In the genomic region with DNA sequence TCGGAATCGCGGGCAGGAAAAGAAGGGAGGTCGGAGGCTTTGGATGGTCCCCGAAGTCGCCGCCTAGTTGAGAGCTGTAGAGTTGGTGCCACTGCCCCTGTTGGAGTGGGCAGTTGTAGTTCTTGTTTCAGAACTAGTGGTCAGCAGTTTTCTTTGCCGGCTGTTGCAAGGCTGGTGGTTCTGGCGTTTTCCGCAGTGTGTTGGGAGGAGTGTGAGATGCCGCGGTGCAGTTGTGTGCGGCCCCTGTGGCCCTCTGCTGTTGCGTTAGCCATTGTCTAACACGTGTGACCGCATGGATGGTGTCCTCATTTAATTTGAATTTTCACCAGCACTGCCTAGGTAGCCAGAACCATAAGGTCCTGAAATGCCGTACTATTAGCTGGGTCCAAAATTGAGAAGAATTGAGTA, we compare ENCODE assay signal across 8 cellular contexts. TPM values are rescaled to one million over a fixed set of nuclear protein-coding genes. Genes with fewer than 3 reads are reported as not detected.
A peak's percentile ranks its signal among the peaks of the same experiment; 100 is the strongest.
DNase-seq lines count a peak whose midpoint lies in the region; ATAC-seq and TF ChIP-seq lines count a peak whose summit lies in the region.

No MANE protein-coding gene starts in this region.

- TF ChIP-seq POLR2A in adrenal gland (IDR thresholded peaks at IDR 0.05) (peak in 1 of 2 donors; percentile 10), stomach (IDR thresholded peaks at IDR 0.05) (no peak)

- TF ChIP-seq CTCF in adrenal gland (IDR thresholded peaks at IDR 0.05) (no peak), stomach (IDR thresholded peaks at IDR 0.05) (no peak)

- H3K4me1 ChIP-seq in adrenal gland (replicated peaks in 1 of 2) (peaks cover 53 to 60% of the 10 kb centered on the region in 2 donors), stomach (peaks cover 56 to 69% (median 66%) of the 10 kb centered on the region in 4 donors)

- intact Hi-C loops in adrenal gland (cut with DNase I) (loop anchor here in 1 of 2 donors (10.0 kb wide), 1 partner anchor 349 kb away; a partner anchor contains a TSS), stomach (cut with DNase I; ENCODE audit: low total_unique reads) (no loop called here)

- H3K36me3 Mint-ChIP-seq in activated CD8-positive, alpha-beta memory T cell treated with anti-CD3 and anti-CD28 coated beads, Interleukin-2, amount 10 ng/mL, durations not matched to agents 7 days and 5 days: peaks cover 38% of the 10 kb centered on the region

- H3K27me3 ChIP-seq in adrenal gland: no peaks in the 10 kb centered on the region
- H3K27me3 ChIP-seq in stomach: no peaks in the 10 kb centered on the region

- peak overlapping the region; percentile 99 for H3K4me3 Mint-ChIP-seq in activated CD8-positive, alpha-beta memory T cell treated with anti-CD3 and anti-CD28 coated beads, Interleukin-2, amount 10 ng/mL, durations not matched to agents 7 days and 5 days

- TF ChIP-seq EP300 in stomach (IDR thresholded peaks at IDR 0.05): no peak

- WGBS in adrenal gland, 4 donors: 0 to 1% (median 1%) methylated on average over 11 to 17 of the region's 17 CpGs
- 1 to 4% (median 3%) methylated on average over 7 to 17 of the region's 17 CpGs for WGBS in stomach, 5 donors

- H3K4me1 Mint-ChIP-seq in activated CD8-positive, alpha-beta memory T cell treated with anti-CD3 and anti-CD28 coated beads, Interleukin-2, amount 10 ng/mL, durations not matched to agents 7 days and 5 days: peaks cover 55% of the 10 kb centered on the region

- CTCF ChIA-PET in activated CD8-positive, alpha-beta memory T cell treated with anti-CD3 and anti-CD28 coated beads, Interleukin-2, amount 10 ng/mL, durations not matched to agents 7 days and 5 days (lab: Charles Lee): interaction anchor here (1.2 to 2.1 kb wide), 2 partner anchors 18 to 59 kb away, joined by 3 to 6 read pairs; no protein-coding TSS in a partner anchor

- H3K27ac Mint-ChIP-seq in activated CD8-positive, alpha-beta memory T cell treated with anti-CD3 and anti-CD28 coated beads, Interleukin-2, amount 10 ng/mL, durations not matched to agents 7 days and 5 days: peak overlapping the region; percentile 97

- H3K9me3 ChIP-seq in adrenal gland (replicated peaks in 1 of 3) (no peaks in the 10 kb centered on the region), stomach (no peaks in the 10 kb centered on the region)

- peaks cover 0 to 5% of the 10 kb centered on the region in 2 donors for H3K36me3 ChIP-seq in adrenal gland (replicated peaks in 1 of 2)
- peaks cover 0 to 8% (median 6%) of the 10 kb centered on the region in 4 donors for H3K36me3 ChIP-seq in stomach

- no peak for DNase-seq in activated CD8-positive, alpha-beta memory T cell treated with anti-CD3 and anti-CD28 coated beads, Interleukin-2, amount 10 ng/mL, durations not matched to agents 7 days and 5 days
- DNase-seq in activated CD8-positive, alpha-beta memory T cell treated with anti-CD3 and anti-CD28 coated beads, Interleukin-2, amount 50 U/mL, for 48 hours: no peak
- peak in 4 of 7 donors; percentile 48 to 60 (median 59) for DNase-seq in adrenal gland
- peak; percentile 40 for DNase-seq in iris pigment epithelial cell (ENCODE audit: low read depth)
- DNase-seq in stomach: no peak
- no peak for DNase-seq in effector CD4-positive, alpha-beta T cell

- ATAC-seq in activated CD8-positive, alpha-beta memory T cell treated with anti-CD3 and anti-CD28 coated beads, Interleukin-2, amount 10 ng/mL, durations not matched to agents 7 days and 5 days: no peak
- ATAC-seq in HG03354 (IDR thresholded peaks at IDR 0.05; ENCODE audit: poor library complexity, severe bottlenecking, unreplicated experiment) (no peak), GM19023 (IDR thresholded peaks at IDR 0.05; ENCODE audit: unreplicated experiment) (no peak)

- no peaks in the 10 kb centered on the region for H3K9me3 Mint-ChIP-seq in activated CD8-positive, alpha-beta memory T cell treated with anti-CD3 and anti-CD28 coated beads, Interleukin-2, amount 10 ng/mL, durations not matched to agents 7 days and 5 days (ENCODE audit: low read depth)

- no peaks in the 10 kb centered on the region for H3K27me3 Mint-ChIP-seq in activated CD8-positive, alpha-beta memory T cell treated with anti-CD3 and anti-CD28 coated beads, Interleukin-2, amount 10 ng/mL, durations not matched to agents 7 days and 5 days

- H3K27ac ChIP-seq in adrenal gland (peak overlapping the region; percentile 94 to 100 (median 100)), stomach (peak overlapping the region; percentile 98 to 100 (median 100))

- H3K4me3 ChIP-seq in adrenal gland: peak overlapping the region; percentile 95 to 100 (median 98)
- peak overlapping the region; percentile 64 to 99 (median 95) for H3K4me3 ChIP-seq in stomach

RNA-seq across cellular contexts. Expression of a gene that starts 1.4 kb away (rescaled TPM):
- total RNA-seq in activated CD8-positive, alpha-beta memory T cell treated with anti-CD3 and anti-CD28 coated beads, Interleukin-2, amount 10 ng/mL, durations not matched to agents 7 days and 5 days: 100 to 1,000 TPM; 313 to 344 TPM
- total RNA-seq in adrenal gland (100 to 1,000 TPM; 345 to 611 (median 381) TPM), stomach (100 to 1,000 TPM; 111 to 289 (median 131) TPM)
- polyA plus RNA-seq in adrenal gland (100 to 1,000 TPM; 274 to 510 (median 384) TPM), stomach (100 to 1,000 TPM; 230 to 310 (median 271) TPM)

RNA-seq across cellular contexts. Expression of a gene that starts 19.2 kb away (rescaled TPM):
- 10 to 100 TPM; 24.1 to 27.0 TPM for total RNA-seq in activated CD8-positive, alpha-beta memory T cell treated with anti-CD3 and anti-CD28 coated beads, Interleukin-2, amount 10 ng/mL, durations not matched to agents 7 days and 5 days
- total RNA-seq in adrenal gland (10 to 100 TPM in 6 of 8 donors, 1 to 10 TPM in 2; 8.0 to 24.8 (median 15.4) TPM), stomach (10 to 100 TPM in 2 of 5 donors, 1 to 10 TPM in 2, under 1 TPM in 1; 0.58 to 94.7 (median 5.0) TPM)
- polyA plus RNA-seq in adrenal gland (10 to 100 TPM in 2 of 3 donors, 1 to 10 TPM in 1; 5.0 to 42.0 (median 36.0) TPM), stomach (10 to 100 TPM; 12.8 to 30.5 (median 20.0) TPM)

RNA-seq across cellular contexts. Expression of a gene that starts 25.2 kb away (rescaled TPM):
- total RNA-seq in activated CD8-positive, alpha-beta memory T cell treated with anti-CD3 and anti-CD28 coated beads, Interleukin-2, amount 10 ng/mL, durations not matched to agents 7 days and 5 days: 10 to 100 TPM; 51.9 to 56.4 TPM
- 100 to 1,000 TPM in 2 of 8 donors, 10 to 100 TPM in 6; 56.4 to 120 (median 70.8) TPM for total RNA-seq in adrenal gland
- 100 to 1,000 TPM in 2 of 3 donors, 10 to 100 TPM in 1; 25.1 to 309 (median 303) TPM for polyA plus RNA-seq in adrenal gland
- total RNA-seq in stomach: 100 to 1,000 TPM in 1 of 5 donors, 10 to 100 TPM in 4; 18.7 to 101 (median 77.4) TPM
- 100 to 1,000 TPM; 136 to 158 (median 156) TPM for polyA plus RNA-seq in stomach

RNA-seq across cellular contexts. Expression of a gene that starts 56.2 kb away (rescaled TPM):
- total RNA-seq in activated CD8-positive, alpha-beta memory T cell treated with anti-CD3 and anti-CD28 coated beads, Interleukin-2, amount 10 ng/mL, durations not matched to agents 7 days and 5 days: 100 to 1,000 TPM; 262 to 325 TPM
- 100 to 1,000 TPM; 162 to 427 (median 236) TPM for total RNA-seq in adrenal gland
- polyA plus RNA-seq in adrenal gland: 100 to 1,000 TPM in 2 of 3 donors, 10 to 100 TPM in 1; 42.3 to 414 (median 388) TPM
- 100 to 1,000 TPM; 179 to 326 (median 230) TPM for total RNA-seq in stomach
- 100 to 1,000 TPM; 457 to 613 (median 592) TPM for polyA plus RNA-seq in stomach

Comparison
In these comparisons a context has a peak if more than half of its experiments do, and no peak if none do; other contexts are left out.
1. DNase-seq: peak in adrenal gland (4 of 7) and iris pigment epithelial cell (single experiment); none in activated CD8-positive, alpha-beta memory T cell treated with anti-CD3 and anti-CD28 coated beads, Interleukin-2, amount 10 ng/mL, durations not matched to agents 7 days and 5 days (single experiment), activated CD8-positive, alpha-beta memory T cell treated with anti-CD3 and anti-CD28 coated beads, Interleukin-2, amount 50 U/mL, for 48 hours (single experiment), stomach (single experiment) and effector CD4-positive, alpha-beta T cell (single experiment).